In genomic region chr21:43942621-43943020, GRCh38 we compare ENCODE assay signal across 35 cellular contexts.
"Had no signal": no experiment of that assay in that cellular context is flagged by ENCODE, and none has a peak within 500 bp of the region (broad histone marks: within the 10 kb centered on the region; RNA-seq: fewer than 3 reads in every experiment).

No MANE protein-coding gene starts in this region.

- H3K9me3 ChIP-seq: MG63 had no signal

- H3K4me3 ChIP-seq: MG63 had no signal

- DNase-seq: Karpas-422, Kasumi-1, MG63, MM.1S, MV-4-11, NCI-H1048, NCI-H1092, NCI-H1092 treated with DMSO at 0.1 percent for 48 hours, NCI-H1105, NCI-H1105 treated with DMSO at 0.1 percent for 48 hours, NCI-H1417, NCI-H1417 treated with DMSO at 0.1 percent for 48 hours, NCI-H1436, NCI-H1436 treated with DMSO at 0.1 percent for 48 hours, NCI-H146, NCI-H1694, NCI-H1694 treated with DMSO at 0.1 percent for 48 hours, NCI-H187, NCI-H187 treated with DMSO at 0.1 percent for 48 hours, NCI-H1930, NCI-H2029, NCI-H2029 treated with DMSO at 0.1 percent for 48 hours, NCI-H2081, NCI-H2081 treated with DMSO at 0.1 percent for 48 hours, NCI-H2107, NCI-H2171, NCI-H2171 treated with DMSO at 0.1 percent for 48 hours, NCI-H2227 treated with DMSO at 0.1 percent for 48 hours, NCI-H226, NCI-H345, NCI-H446, NCI-H446 treated with DMSO at 0.1 percent for 48 hours, NCI-H510A, NCI-H510A treated with DMSO at 0.1 percent for 48 hours, NCI-H524 had no signal

- H3K27me3 ChIP-seq: MG63 had no signal
